Comparison of ENCODE assay signal across 17 cellular contexts in the genomic region with DNA sequence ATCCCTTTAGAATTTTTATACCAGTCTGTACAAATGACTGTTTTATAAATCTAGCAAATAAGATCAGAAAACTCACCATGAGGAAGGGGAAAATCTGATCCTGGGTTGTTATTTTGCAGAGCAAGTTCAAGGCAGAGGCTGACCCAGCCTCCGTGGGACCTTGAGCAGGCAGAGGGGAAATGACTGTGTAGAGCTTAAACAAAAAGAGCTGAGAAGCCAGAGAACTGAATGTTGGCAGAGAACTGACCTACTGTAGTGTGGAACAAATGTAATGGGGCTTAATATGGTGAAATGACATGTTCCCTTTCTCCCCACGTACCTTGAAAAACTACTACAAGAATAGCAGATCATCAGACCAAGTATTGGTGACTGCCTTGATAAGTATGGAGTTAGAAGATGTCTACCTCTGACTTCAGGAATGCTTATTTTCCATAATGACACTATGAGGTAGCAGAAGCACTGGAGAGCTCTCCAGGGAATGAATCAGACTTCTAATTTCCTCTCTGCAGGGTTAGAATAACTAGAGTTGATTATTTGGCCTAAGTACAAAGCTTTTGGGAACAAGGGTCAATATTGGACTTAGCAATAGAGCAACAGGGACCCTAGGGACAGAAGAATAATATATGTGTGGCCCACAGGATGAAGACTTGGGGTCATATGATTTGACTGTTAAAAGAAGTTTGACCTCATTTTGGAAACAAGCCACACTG.
DNase-seq lines count a peak whose midpoint lies in the region; ATAC-seq, FAIRE-seq and TF ChIP-seq lines count a peak whose summit lies in the region.
"Had no signal": no experiment of that assay in that cellular context is flagged by ENCODE, and none has a peak within 500 bp of the region (broad histone marks: within the 10 kb centered on the region; RNA-seq: fewer than 3 reads in every experiment).

No MANE protein-coding gene starts in this region.

- peak; percentile 93 for FAIRE-seq in endothelial cell of umbilical vein (lab: Jason Lieb, UNC)

- 60% methylated on average over 1 of the region's 2 CpGs; no CpG with 5 or more reads in 1 of the 2 experiments for WGBS in mesodermal cell (ENCODE audit: insufficient coverage in 2 of 2), 2 experiments

- H3K27me3 Mint-ChIP-seq in Caco-2 (ENCODE audit: insufficient read depth, unreplicated experiment) = no peaks in the 10 kb centered on the region
- H3K27me3 Mint-ChIP-seq: B cell; CD4-positive, alpha-beta T cell had no signal

- no peak overlapping the region for H3K4me3 ChIP-seq in Panc1 (ENCODE audit: low read depth in 2 of 2, low read length in 2 of 2)
- peak overlapping the region in 1 of 3 experiments; percentile 19 for H3K4me3 ChIP-seq in endothelial cell of umbilical vein (replicated peaks in 1 of 3; ENCODE audit: insufficient read depth in 1 of 3, low read depth in 1 of 3, low read length in 3 of 3)
- no peak overlapping the region for H3K4me3 ChIP-seq in mesodermal cell (ENCODE audit: extremely low read depth, insufficient read depth, low read length, poor library complexity, severe bottlenecking)
- no peak overlapping the region for H3K4me3 ChIP-seq in OCI-LY7 (ENCODE audit: low read depth, low read length, poor library complexity, severe bottlenecking)
- no peak overlapping the region for H3K4me3 ChIP-seq in Caco-2 (ENCODE audit: low read depth, low read length)
- H3K4me3 ChIP-seq: MG63, PC-9 had no signal

- no peaks in the 10 kb centered on the region for H3K9me3 Mint-ChIP-seq in Caco-2 (ENCODE audit: unreplicated experiment)

- DNase-seq in Panc1 (ENCODE audit: low read depth, low spot score) (no peak), endothelial cell of umbilical vein (ENCODE audit: low read depth, low spot score) (peak; percentile 93), OCI-LY7 (ENCODE audit: low spot score) (no peak), Caco-2 (no peak)
- DNase-seq: CD4-positive, alpha-beta T cell; DMS79 treated with DMSO at 0.1 percent for 48 hours; H7; MG63; NCI-H1092; NCI-H1694 treated with DMSO at 0.1 percent for 48 hours; NCI-H526 treated with DMSO at 0.1 percent for 48 hours; PC-9; SW 1271 had no signal

- POLR2A ChIA-PET in Panc1 (lab: Charles Lee) = no interaction called here
- POLR2A ChIA-PET in endothelial cell of umbilical vein (lab: Charles Lee) = interaction anchor here (0.6 kb wide), 1 partner anchor 362 kb away, joined by 4 read pairs; no protein-coding TSS in a partner anchor
- POLR2A ChIA-PET in OCI-LY7 (lab: Charles Lee) = no interaction called here
- POLR2A ChIA-PET in Caco-2 (lab: Charles Lee) = no interaction called here

- H3K79me2 ChIP-seq in endothelial cell of umbilical vein (ENCODE audit: control insufficient read depth, insufficient read depth, low read length) (no peaks in the 10 kb centered on the region), OCI-LY7 (ENCODE audit: insufficient read depth, low read depth, low read length) (no peaks in the 10 kb centered on the region)

- H3K27me3 ChIP-seq in Panc1 (ENCODE audit: control insufficient read depth, insufficient read depth, low read length) (no peaks in the 10 kb centered on the region), endothelial cell of umbilical vein (ENCODE audit: control insufficient read depth in 2 of 2, insufficient read depth in 2 of 2, low read length in 2 of 2) (no peaks in the 10 kb centered on the region), Caco-2 (replicated peaks; ENCODE audit: control insufficient read depth, insufficient read depth, low read length) (no peaks in the 10 kb centered on the region)
- H3K27me3 ChIP-seq: MG63 had no signal

- H3K4me2 ChIP-seq in endothelial cell of umbilical vein (ENCODE audit: insufficient read depth, low read length) (peak overlapping the region; percentile 82), OCI-LY7 (ENCODE audit: low read length) (no peak overlapping the region)
- H3K4me2 ChIP-seq: PC-9 had no signal

- H3K9me2 ChIP-seq in OCI-LY7 (ENCODE audit: insufficient read depth, low read length) = no peaks in the 10 kb centered on the region

- H3K9ac ChIP-seq in endothelial cell of umbilical vein (replicated peaks; ENCODE audit: extremely low read depth, insufficient read depth, low read length) = peak overlapping the region; percentile 61

- intact Hi-C loops in Panc1 (cut with micrococcal nuclease; ENCODE audit: unreplicated experiment) (no loop called here), endothelial cell of umbilical vein (cut with micrococcal nuclease) (loop anchor here (2.0 to 5.0 kb wide), 3 partner anchors 46 to 124 kb away; no protein-coding TSS in a partner anchor), OCI-LY7 (cut with micrococcal nuclease; ENCODE audit: unreplicated experiment) (no loop called here), Caco-2 (cut with micrococcal nuclease; ENCODE audit: unreplicated experiment) (no loop called here)

- in situ Hi-C loops in Panc1 (cut with HindIII; ENCODE audit: low pct_unique_long_range_greater_than_20kb, low sequenced_read_pairs) = no loop called here

- TF ChIP-seq POLR2A in endothelial cell of umbilical vein (IDR thresholded peaks at IDR 0.05; ENCODE audit: low read depth, low read length) = peak; percentile 38

- dilution Hi-C loops in endothelial cell of umbilical vein (cut with MboI; ENCODE audit: extremely low pct_ligation_motif_present, low sequenced_read_pairs) = no loop called here

- peak overlapping the region; percentile 84 for H2AFZ ChIP-seq in endothelial cell of umbilical vein (ENCODE audit: low read depth, low read length)
- no peak overlapping the region for H2AFZ ChIP-seq in OCI-LY7 (ENCODE audit: low read length)
- H2AFZ ChIP-seq: PC-9 had no signal

- ATAC-seq in Panc1 = no peak
- ATAC-seq in GM18868 (IDR thresholded peaks at IDR 0.05; ENCODE audit: unreplicated experiment) = no peak
- ATAC-seq in GM21360 (IDR thresholded peaks at IDR 0.05; ENCODE audit: unreplicated experiment) = no peak

- H3K4me1 Mint-ChIP-seq in Caco-2 (ENCODE audit: low read depth, unreplicated experiment) = no peaks in the 10 kb centered on the region
- H3K4me1 Mint-ChIP-seq: B cell had no signal

- BruUV-seq in Panc1 (replicated peaks; lab: Mats Ljungman, UMichigan) (no TSS peak), endothelial cell of umbilical vein (replicated peaks; lab: Mats Ljungman, UMichigan) (no TSS peak), OCI-LY7 (replicated peaks; lab: Mats Ljungman, UMichigan) (no TSS peak), Caco-2 (replicated peaks; lab: Mats Ljungman, UMichigan) (no TSS peak)

- H4K20me1 ChIP-seq in endothelial cell of umbilical vein (replicated peaks; ENCODE audit: control insufficient read depth, extremely low read depth, insufficient read depth, low read length) (no peaks in the 10 kb centered on the region), OCI-LY7 (ENCODE audit: insufficient read depth, low read length) (no peaks in the 10 kb centered on the region)

- H3K36me3 Mint-ChIP-seq in Caco-2 (ENCODE audit: insufficient read depth, unreplicated experiment) = no peaks in the 10 kb centered on the region

- H3K9me1 ChIP-seq in endothelial cell of umbilical vein (replicated peaks; ENCODE audit: control insufficient read depth, extremely low read depth, insufficient read depth, low read length) = no peaks in the 10 kb centered on the region

- CTCF ChIA-PET in Panc1 (lab: Charles Lee) (no interaction called here), endothelial cell of umbilical vein (lab: Charles Lee) (interaction anchor here (0.7 to 2.1 kb wide), 12 partner anchors 8 to 215 kb away, joined by 3 to 8 read pairs (median 4); no protein-coding TSS in a partner anchor), OCI-LY7 (lab: Charles Lee; ENCODE audit: unreplicated experiment) (no interaction called here), Caco-2 (lab: Charles Lee) (no interaction called here)

- H3K36me3 ChIP-seq in Panc1 (ENCODE audit: control insufficient read depth, insufficient read depth, low read length) (no peaks in the 10 kb centered on the region), endothelial cell of umbilical vein (ENCODE audit: control insufficient read depth in 2 of 2, extremely low read depth in 1 of 2, insufficient read depth in 2 of 2, low read length in 2 of 2) (no peaks in the 10 kb centered on the region), mesodermal cell (ENCODE audit: control insufficient read depth, insufficient read depth, low read length) (no peaks in the 10 kb centered on the region), OCI-LY7 (ENCODE audit: insufficient read depth, low read length) (no peaks in the 10 kb centered on the region), Caco-2 (ENCODE audit: control insufficient read depth, insufficient read depth, low read length) (no peaks in the 10 kb centered on the region)
- H3K36me3 ChIP-seq: MG63 had no signal

- TF ChIP-seq CTCF in Panc1 (IDR thresholded peaks at IDR 0.05) (no peak), endothelial cell of umbilical vein (IDR thresholded peaks at IDR 0.05; ENCODE audit: extremely low read depth in 1 of 2, insufficient read depth in 1 of 2, low read depth in 1 of 2, low read length in 2 of 2) (no peak), OCI-LY7 (conservative IDR thresholded peaks at IDR 0.05; ENCODE audit: low read length) (no peak), Caco-2 (IDR thresholded peaks at IDR 0.05; ENCODE audit: insufficient read depth in 1 of 2, low read depth in 1 of 2, low read length in 1 of 2, severe bottlenecking in 1 of 2, unreplicated experiment in 1 of 2) (no peak)

- 0 out of 2 replicates have a peak overlapping the region, but pooled peaks have one; percentile 17 for H3K27ac ChIP-seq in Panc1 (ENCODE audit: low read length)
- peak overlapping the region; percentile 84 for H3K27ac ChIP-seq in endothelial cell of umbilical vein (ENCODE audit: insufficient read depth, low read depth, low read length)
- H3K27ac ChIP-seq in mesodermal cell (ENCODE audit: low read depth, low read length, severe bottlenecking) = peak overlapping the region; percentile 30
- H3K27ac ChIP-seq in OCI-LY7 (ENCODE audit: low read depth, low read length, poor library complexity, severe bottlenecking) = no peak overlapping the region
- H3K27ac ChIP-seq: PC-9 had no signal

- H3K27ac Mint-ChIP-seq in Caco-2 (ENCODE audit: unreplicated experiment) = no peak overlapping the region
- H3K27ac Mint-ChIP-seq: B cell; CD4-positive, alpha-beta T cell had no signal

- H3K9me3 ChIP-seq in Panc1 (ENCODE audit: control insufficient read depth, insufficient read depth, low read depth, low read length) = no peaks in the 10 kb centered on the region; the same call in 1 of the 2 replicates
- no peaks in the 10 kb centered on the region for H3K9me3 ChIP-seq in endothelial cell of umbilical vein (replicated peaks; ENCODE audit: control insufficient read depth, insufficient read depth, low read length)
- H3K9me3 ChIP-seq in mesodermal cell (ENCODE audit: control insufficient read depth, low read length) = no peaks in the 10 kb centered on the region
- H3K9me3 ChIP-seq in OCI-LY7 (ENCODE audit: low read length) = no peaks in the 10 kb centered on the region
- no peaks in the 10 kb centered on the region for H3K9me3 ChIP-seq in Caco-2
- H3K9me3 ChIP-seq: MG63 had no signal

- H3K4me1 ChIP-seq in Panc1 (ENCODE audit: control insufficient read depth, insufficient read depth, low read length) = no peaks in the 10 kb centered on the region
- H3K4me1 ChIP-seq in endothelial cell of umbilical vein (ENCODE audit: control insufficient read depth, extremely low read depth, insufficient read depth, low read length) = peaks cover 21% of the 10 kb centered on the region
- H3K4me1 ChIP-seq in mesodermal cell (ENCODE audit: control insufficient read depth, insufficient read depth, low read length, poor library complexity, severe bottlenecking) = no peaks in the 10 kb centered on the region
- H3K4me1 ChIP-seq in OCI-LY7 (ENCODE audit: insufficient read depth, low read length, poor library complexity, severe bottlenecking) = no peaks in the 10 kb centered on the region
- no peaks in the 10 kb centered on the region for H3K4me1 ChIP-seq in Caco-2

- no peak overlapping the region for H3K4me3 Mint-ChIP-seq in Caco-2 (ENCODE audit: unreplicated experiment)
- H3K4me3 Mint-ChIP-seq: B cell; CD4-positive, alpha-beta T cell had no signal
